8 cellular contexts compared by ENCODE assay signal in the genomic region with DNA sequence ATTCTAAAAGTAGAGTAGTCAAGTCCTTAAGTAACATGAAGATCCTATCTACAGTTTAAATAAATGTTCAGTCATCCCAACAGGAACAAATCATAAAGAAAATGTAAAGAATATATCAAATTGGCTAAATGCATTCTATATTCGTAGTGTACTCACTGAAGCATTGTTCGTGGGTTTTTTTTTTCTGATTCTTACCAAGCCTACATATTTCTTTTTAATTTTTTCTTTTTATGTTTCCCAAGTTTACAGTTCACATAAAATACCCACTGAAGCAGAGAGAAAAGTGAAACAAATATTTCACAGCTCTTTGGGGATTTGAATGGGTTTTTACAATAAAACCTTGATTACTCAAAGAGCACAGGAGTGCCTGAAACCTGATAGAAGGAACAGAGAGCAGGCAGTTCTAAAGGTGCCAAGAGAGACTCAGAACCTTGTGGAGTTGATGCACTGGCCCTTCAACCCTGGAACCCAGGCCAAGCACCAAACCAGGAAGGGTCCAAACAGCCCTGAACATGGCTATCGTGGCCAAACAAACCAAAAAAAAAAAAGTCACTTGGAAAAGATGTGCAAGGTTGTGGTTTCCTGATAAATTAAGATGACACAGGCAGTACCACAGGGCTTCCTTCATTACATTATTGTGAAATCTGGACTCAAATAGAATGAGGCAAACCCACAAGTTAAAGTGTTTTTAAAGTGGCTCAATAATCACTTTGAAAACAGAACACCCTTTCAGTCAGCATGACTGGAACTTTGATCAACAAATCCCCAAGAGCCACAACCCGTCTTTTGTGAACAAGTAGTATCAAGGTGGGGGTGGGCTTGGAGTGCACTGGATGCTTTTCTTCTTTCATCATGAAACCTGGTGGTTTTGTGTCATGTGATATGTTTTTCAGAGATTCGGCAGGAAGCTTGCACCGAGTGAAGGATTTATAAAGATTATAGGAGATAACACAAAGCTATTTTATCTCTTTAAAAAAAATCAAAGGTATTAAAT.
DNase-seq lines count a peak whose midpoint lies in the region; ATAC-seq and TF ChIP-seq lines count a peak whose summit lies in the region.

No MANE protein-coding gene starts in this region.

- H3K4me1 Mint-ChIP-seq in activated naive CD8-positive, alpha-beta T cell (ENCODE audit: low read depth): peaks cover 36% of the 10 kb centered on the region
- peaks cover 33% of the 10 kb centered on the region for H3K4me1 Mint-ChIP-seq in mesothelial cell of epicardium

- peaks cover 5% of the 10 kb centered on the region for H3K36me3 Mint-ChIP-seq in activated naive CD8-positive, alpha-beta T cell
- H3K36me3 Mint-ChIP-seq in mesothelial cell of epicardium: no peaks in the 10 kb centered on the region

- H3K9me3 Mint-ChIP-seq in activated naive CD8-positive, alpha-beta T cell (ENCODE audit: low read depth): peaks cover 11% of the 10 kb centered on the region
- H3K9me3 Mint-ChIP-seq in mesothelial cell of epicardium: peaks cover 3% of the 10 kb centered on the region

- peak overlapping the region; percentile 59 for H3K27ac Mint-ChIP-seq in activated naive CD8-positive, alpha-beta T cell
- H3K27ac Mint-ChIP-seq in mesothelial cell of epicardium: peak overlapping the region; percentile 80

- peak; percentile 37 for DNase-seq in stimulated activated CD4-positive, alpha-beta T cell treated with anti-CD3 and anti-CD28 coated beads, Interleukin-15, amount 100 ng/mL, for 24 hours
- DNase-seq in stimulated activated CD4-positive, alpha-beta T cell treated with anti-CD3 and anti-CD28 coated beads, Interleukin-12 subunit alpha, Interleukin-12 subunit beta, amount 100 ng/mL, for 4 hours: no peak
- DNase-seq in NCI-H2029 treated with DMSO at 0.1 percent for 48 hours (lab: John Stamatoyannopoulos, UW) (peak; percentile 49), mesothelial cell of epicardium (ENCODE audit: low spot score in 2 of 2, unreplicated experiment in 2 of 2) (no peak), DMS114 treated with DMSO at 0.1 percent for 48 hours (lab: John Stamatoyannopoulos, UW; ENCODE audit: unreplicated experiment) (no peak)

- H3K27me3 Mint-ChIP-seq in activated naive CD8-positive, alpha-beta T cell: no peaks in the 10 kb centered on the region
- no peaks in the 10 kb centered on the region for H3K27me3 Mint-ChIP-seq in mesothelial cell of epicardium (ENCODE audit: low read depth)

- TF ChIP-seq CTCF in mesothelial cell of epicardium (IDR thresholded peaks at IDR 0.05; ENCODE audit: unreplicated experiment): no peak

- peak overlapping the region; percentile 46 for H3K4me3 Mint-ChIP-seq in activated naive CD8-positive, alpha-beta T cell
- no peak overlapping the region for H3K4me3 Mint-ChIP-seq in mesothelial cell of epicardium

- ATAC-seq in HG02852 (IDR thresholded peaks at IDR 0.05; ENCODE audit: unreplicated experiment) (no peak), HG02759 (IDR thresholded peaks at IDR 0.05; ENCODE audit: unreplicated experiment) (no peak)

Comparison
In these comparisons a context has a peak if more than half of its experiments do, and no peak if none do; other contexts are left out.
1. DNase-seq: peak in stimulated activated CD4-positive, alpha-beta T cell treated with anti-CD3 and anti-CD28 coated beads, Interleukin-15, amount 100 ng/mL, for 24 hours (single experiment) and NCI-H2029 treated with DMSO at 0.1 percent for 48 hours (single experiment); none in stimulated activated CD4-positive, alpha-beta T cell treated with anti-CD3 and anti-CD28 coated beads, Interleukin-12 subunit alpha, Interleukin-12 subunit beta, amount 100 ng/mL, for 4 hours (single experiment), mesothelial cell of epicardium (0 of 2) and DMS114 treated with DMSO at 0.1 percent for 48 hours (single experiment).